ENCODE assay signal across 20 cellular contexts in the genomic region with DNA sequence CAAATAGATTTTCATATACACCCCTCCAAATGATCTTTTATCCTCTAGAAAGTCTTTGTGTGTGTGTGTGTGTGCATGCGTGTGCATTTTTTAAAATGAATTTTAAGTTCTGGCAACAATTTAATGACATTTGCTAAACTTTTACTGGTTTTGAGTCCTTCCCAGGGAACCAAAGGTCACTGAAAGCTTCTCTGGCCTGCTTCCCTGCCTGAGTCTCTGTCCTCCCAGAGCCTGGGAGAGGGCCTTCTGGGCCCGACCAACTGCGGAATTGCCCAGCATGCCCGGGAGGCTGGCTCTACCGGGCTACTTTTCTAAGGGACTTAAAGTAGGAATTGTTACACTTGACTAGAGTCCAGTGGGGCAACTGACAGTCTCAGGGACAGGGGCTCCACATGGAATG. TPM values are rescaled to one million over a fixed set of nuclear protein-coding genes. Genes with fewer than 3 reads are reported as not detected.
DNase-seq lines count a peak whose midpoint lies in the region; ATAC-seq, FAIRE-seq and TF ChIP-seq lines count a peak whose summit lies in the region.
"Had no signal": no experiment of that assay in that cellular context is flagged by ENCODE, and none has a peak within 500 bp of the region (broad histone marks: within the 10 kb centered on the region; RNA-seq: fewer than 3 reads in every experiment).

No MANE protein-coding gene starts in this region.

- H3K36me3 Mint-ChIP-seq in GM23338 (ENCODE audit: low read depth): peaks cover 6% of the 10 kb centered on the region; the same call in 2 of the 3 replicates

- H3K79me1 ChIP-seq in mesendoderm (ENCODE audit: low read length): no peaks in the 10 kb centered on the region

- H2AFZ ChIP-seq in GM23338: no peak overlapping the region

- H3K9me3 Mint-ChIP-seq in GM23338: no peaks in the 10 kb centered on the region

- H2BK15ac ChIP-seq in mesendoderm (replicated peaks; ENCODE audit: low read depth): no peak overlapping the region

- H3K27ac Mint-ChIP-seq in GM23338: no peak overlapping the region

- H3K4me3 Mint-ChIP-seq in GM23338: no peak overlapping the region

- 0 out of 2 replicates have a peak overlapping the region, but pooled peaks have one; percentile 33 for H3K27ac ChIP-seq in GM23338 (ENCODE audit: low read depth)
- peak overlapping the region; percentile 37; the same call in 1 of the 2 replicates for H3K27ac ChIP-seq in HUES64 (ENCODE audit: low read depth, low read length)
- no peak overlapping the region for H3K27ac ChIP-seq in mesendoderm (ENCODE audit: low read depth, low read length)
- no peak overlapping the region for H3K27ac ChIP-seq in colonic mucosa
- H3K27ac ChIP-seq: C4-2B, KMS-11 had no signal

- H2AK5ac ChIP-seq in mesendoderm (ENCODE audit: low read length): no peak overlapping the region

- H3K27me3 Mint-ChIP-seq in GM23338 (ENCODE audit: insufficient read depth, low read depth, poor library complexity): peaks cover 3% of the 10 kb centered on the region

- H3K36me3 ChIP-seq in GM23338 (ENCODE audit: insufficient read depth) (no peaks in the 10 kb centered on the region; the same call in 1 of the 2 replicates), HUES64 (ENCODE audit: insufficient read depth, low read length) (no peaks in the 10 kb centered on the region), mesendoderm (ENCODE audit: control insufficient read depth, insufficient read depth, low read length) (no peaks in the 10 kb centered on the region), colonic mucosa (no peaks in the 10 kb centered on the region)

- no peak for ATAC-seq in GM23338
- ATAC-seq: GM12878, PC-3 had no signal

- no peak for DNase-seq in GM23338 (ENCODE audit: low spot score)
- peak; percentile 4 for DNase-seq in epidermal melanocyte (ENCODE audit: insufficient read length, low spot score)
- no peak for DNase-seq in mesendoderm
- DNase-seq in NCI-H748 treated with DMSO at 0.1 percent for 48 hours (lab: John Stamatoyannopoulos, UW): no peak
- DNase-seq in urothelium cell line (ENCODE audit: low spot score): no peak
- no peak for DNase-seq in colonic mucosa
- DNase-seq: DND-41, MV-4-11, NCI-H1694 treated with DMSO at 0.1 percent for 48 hours, NCI-H2107, NCI-H2227 treated with DMSO at 0.1 percent for 48 hours, NCI-H510A treated with DMSO at 0.1 percent for 48 hours, PC-3 had no signal

- H3K9me3 ChIP-seq in HUES64 (ENCODE audit: insufficient read depth, low read depth, low read length): no peaks in the 10 kb centered on the region
- no peaks in the 10 kb centered on the region for H3K9me3 ChIP-seq in colonic mucosa

- H3K4me3 ChIP-seq in GM23338: no peak overlapping the region
- no peak overlapping the region for H3K4me3 ChIP-seq in HUES64 (ENCODE audit: low read length)
- H3K4me3 ChIP-seq in mesendoderm (ENCODE audit: low read length): no peak overlapping the region
- no peak overlapping the region for H3K4me3 ChIP-seq in colonic mucosa
- H3K4me3 ChIP-seq: GM12878 had no signal

- peaks cover 17% of the 10 kb centered on the region for H3K79me2 ChIP-seq in GM23338 (replicated peaks; ENCODE audit: insufficient read depth)
- no peaks in the 10 kb centered on the region for H3K79me2 ChIP-seq in mesendoderm (ENCODE audit: control insufficient read depth, insufficient read depth, low read length)

- H3K4me1 ChIP-seq in GM23338 (ENCODE audit: insufficient read depth) (peaks cover 39% of the 10 kb centered on the region), HUES64 (ENCODE audit: insufficient read depth, low read length) (peaks cover 12% of the 10 kb centered on the region; the same call in 1 of the 2 replicates), mesendoderm (ENCODE audit: control insufficient read depth, low read depth, low read length) (peaks cover 8% of the 10 kb centered on the region), colonic mucosa (no peaks in the 10 kb centered on the region)

- H3K9me2 ChIP-seq in GM23338 (ENCODE audit: insufficient read depth): no peaks in the 10 kb centered on the region

- WGBS in HUES64: 86% methylated on average over 5 of the region's 5 CpGs
- WGBS in mesendoderm (ENCODE audit: extremely low coverage, insufficient coverage, low lambda C conversion rate): no CpG with 5 or more reads among the region's 5 CpGs

- H4K8ac ChIP-seq in mesendoderm (ENCODE audit: low read depth, low read length): no peak overlapping the region

- H2BK120ac ChIP-seq in mesendoderm (ENCODE audit: low read depth, low read length): no peak overlapping the region

- peak overlapping the region; percentile 14 for H3K18ac ChIP-seq in mesendoderm (ENCODE audit: low read length)

- H3K56ac ChIP-seq in mesendoderm (ENCODE audit: low read length): peak overlapping the region; percentile 47

- peaks cover 35% of the 10 kb centered on the region for H3K4me1 Mint-ChIP-seq in GM23338

- TF ChIP-seq CTCF in GM23338 (conservative IDR thresholded peaks at IDR 0.05; ENCODE audit: low read depth in 2 of 2): no peak
- no peak for TF ChIP-seq CTCF in colonic mucosa (IDR thresholded peaks at IDR 0.05)

- no peak for FAIRE-seq in urothelium cell line (lab: Jason Lieb, UNC)
- FAIRE-seq: G401.6, GM12878, GM19239, H54 had no signal

- intact Hi-C loops in colonic mucosa (cut with DNase I): no loop called here

- H3K27me3 ChIP-seq in GM23338 (ENCODE audit: insufficient read depth) (no peaks in the 10 kb centered on the region), HUES64 (ENCODE audit: insufficient read depth, low read length) (no peaks in the 10 kb centered on the region), mesendoderm (ENCODE audit: insufficient read depth, low read length, poor library complexity) (no peaks in the 10 kb centered on the region), colonic mucosa (no peaks in the 10 kb centered on the region)

- H3K23ac ChIP-seq in mesendoderm (ENCODE audit: low read length): no peak overlapping the region

- no peaks in the 10 kb centered on the region for H4K20me1 ChIP-seq in GM23338 (replicated peaks; ENCODE audit: insufficient read depth)

- peaks cover 4% of the 10 kb centered on the region; the same call in 1 of the 2 replicates for H3F3A ChIP-seq in GM23338 (replicated peaks; ENCODE audit: low read depth)

- no peak overlapping the region for H2BK5ac ChIP-seq in mesendoderm (ENCODE audit: low read length)

- H4K5ac ChIP-seq in mesendoderm (ENCODE audit: low read length): no peak overlapping the region

- H3K4ac ChIP-seq in mesendoderm (ENCODE audit: low read depth, low read length): peak overlapping the region; percentile 72

- no peak overlapping the region for H3K4me2 ChIP-seq in GM23338
- no peak overlapping the region for H3K4me2 ChIP-seq in mesendoderm (ENCODE audit: low read length)
- H3K4me2 ChIP-seq: KMS-11 had no signal

- H3K9ac ChIP-seq in HUES64 (ENCODE audit: low read depth, low read length): no peak overlapping the region
- H3K9ac ChIP-seq in mesendoderm (ENCODE audit: low read length): no peak overlapping the region
- H3K9ac ChIP-seq in colonic mucosa (ENCODE audit: low read depth in 2 of 2, low read length in 2 of 2): no peak overlapping the region
- H3K9ac ChIP-seq: KMS-11 had no signal

TF ChIP-seq in GM23338, 12 proteins besides CTCF, POLR2A, EP300 and RAD21 (continues in another document):
- TF ChIP-seq, protein P1, sequence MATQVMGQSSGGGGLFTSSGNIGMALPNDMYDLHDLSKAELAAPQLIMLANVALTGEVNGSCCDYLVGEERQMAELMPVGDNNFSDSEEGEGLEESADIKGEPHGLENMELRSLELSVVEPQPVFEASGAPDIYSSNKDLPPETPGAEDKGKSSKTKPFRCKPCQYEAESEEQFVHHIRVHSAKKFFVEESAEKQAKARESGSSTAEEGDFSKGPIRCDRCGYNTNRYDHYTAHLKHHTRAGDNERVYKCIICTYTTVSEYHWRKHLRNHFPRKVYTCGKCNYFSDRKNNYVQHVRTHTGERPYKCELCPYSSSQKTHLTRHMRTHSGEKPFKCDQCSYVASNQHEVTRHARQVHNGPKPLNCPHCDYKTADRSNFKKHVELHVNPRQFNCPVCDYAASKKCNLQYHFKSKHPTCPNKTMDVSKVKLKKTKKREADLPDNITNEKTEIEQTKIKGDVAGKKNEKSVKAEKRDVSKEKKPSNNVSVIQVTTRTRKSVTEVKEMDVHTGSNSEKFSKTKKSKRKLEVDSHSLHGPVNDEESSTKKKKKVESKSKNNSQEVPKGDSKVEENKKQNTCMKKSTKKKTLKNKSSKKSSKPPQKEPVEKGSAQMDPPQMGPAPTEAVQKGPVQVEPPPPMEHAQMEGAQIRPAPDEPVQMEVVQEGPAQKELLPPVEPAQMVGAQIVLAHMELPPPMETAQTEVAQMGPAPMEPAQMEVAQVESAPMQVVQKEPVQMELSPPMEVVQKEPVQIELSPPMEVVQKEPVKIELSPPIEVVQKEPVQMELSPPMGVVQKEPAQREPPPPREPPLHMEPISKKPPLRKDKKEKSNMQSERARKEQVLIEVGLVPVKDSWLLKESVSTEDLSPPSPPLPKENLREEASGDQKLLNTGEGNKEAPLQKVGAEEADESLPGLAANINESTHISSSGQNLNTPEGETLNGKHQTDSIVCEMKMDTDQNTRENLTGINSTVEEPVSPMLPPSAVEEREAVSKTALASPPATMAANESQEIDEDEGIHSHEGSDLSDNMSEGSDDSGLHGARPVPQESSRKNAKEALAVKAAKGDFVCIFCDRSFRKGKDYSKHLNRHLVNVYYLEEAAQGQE (IDR thresholded peaks at IDR 0.05; ENCODE audit: unreplicated experiment): no peak
- no peak for TF ChIP-seq ZNF114 (CRISPR knock-in tag; IDR thresholded peaks at IDR 0.05)
- no peak for TF ChIP-seq JUNB (IDR thresholded peaks at IDR 0.05; ENCODE audit: unreplicated experiment)

RNA-seq across cellular contexts. Expression of a gene that starts 7.4 kb away (rescaled TPM):
- total RNA-seq in GM23338 (2014; rRNA removed; shearing (Covaris generic)): 36.9 and 53.3 TPM in 2 replicates
- 171 and 179 TPM in 2 replicates for polyA plus RNA-seq in GM23338 (2016; fragmentation: Nextera tagmentation; extraction: Ambion mirVana)
- polyA plus RNA-seq in HUES64 (2013, experiment 1 of 2): 127 TPM
- polyA plus RNA-seq in HUES64 (2013, experiment 2 of 2): 147 TPM
- 252 TPM for polyA plus RNA-seq in mesendoderm (2013, experiment 1 of 2)
- 256 TPM for polyA plus RNA-seq in mesendoderm (2013, experiment 2 of 2)
- total RNA-seq in colonic mucosa: 10 to 100 TPM in 1 of 2 donors, 1 to 10 TPM in 1; 1.3 to 14.5 TPM
- total RNA-seq: PC-3 had no signal

RNA-seq across cellular contexts. Expression of a gene that starts 42.7 kb away (rescaled TPM):
- 193 and 200 TPM in 2 replicates for total RNA-seq in GM23338 (2014; rRNA removed; shearing (Covaris generic))
- 106 and 116 TPM in 2 replicates for polyA plus RNA-seq in GM23338 (2016; fragmentation: Nextera tagmentation; extraction: Ambion mirVana)
- 29.3 TPM for polyA plus RNA-seq in HUES64 (2013, experiment 1 of 2)
- 31.6 TPM for polyA plus RNA-seq in HUES64 (2013, experiment 2 of 2)
- polyA plus RNA-seq in mesendoderm (2013, experiment 1 of 2): 35.6 TPM
- polyA plus RNA-seq in mesendoderm (2013, experiment 2 of 2): 34.6 TPM
- total RNA-seq in colonic mucosa: 10 to 100 TPM in 1 of 2 donors, 1 to 10 TPM in 1; 6.1 to 20.7 TPM

RNA-seq across cellular contexts. Expression of a gene that starts 59.0 kb away (rescaled TPM):
- 27.8 and 29.4 TPM in 2 replicates for total RNA-seq in GM23338 (2014; rRNA removed; shearing (Covaris generic))
- polyA plus RNA-seq in GM23338 (2016; fragmentation: Nextera tagmentation; extraction: Ambion mirVana): 9.0 TPM in 2 replicates
- polyA plus RNA-seq in HUES64 (2013, experiment 1 of 2): 13.6 TPM
- 13.0 TPM for polyA plus RNA-seq in HUES64 (2013, experiment 2 of 2)
- 10.9 TPM for polyA plus RNA-seq in mesendoderm (2013, experiment 1 of 2)
- polyA plus RNA-seq in mesendoderm (2013, experiment 2 of 2): 11.2 TPM
- 10 to 100 TPM in 1 of 2 donors, 1 to 10 TPM in 1; 4.4 to 13.6 TPM for total RNA-seq in colonic mucosa

Comparison
In these comparisons a context has a peak if more than half of its experiments do, and no peak if none do; other contexts are left out.
1. H3K27ac ChIP-seq: peak in GM23338 (single experiment) and HUES64 (single experiment); none in mesendoderm (single experiment) and colonic mucosa (single experiment).